In the genomic region with DNA sequence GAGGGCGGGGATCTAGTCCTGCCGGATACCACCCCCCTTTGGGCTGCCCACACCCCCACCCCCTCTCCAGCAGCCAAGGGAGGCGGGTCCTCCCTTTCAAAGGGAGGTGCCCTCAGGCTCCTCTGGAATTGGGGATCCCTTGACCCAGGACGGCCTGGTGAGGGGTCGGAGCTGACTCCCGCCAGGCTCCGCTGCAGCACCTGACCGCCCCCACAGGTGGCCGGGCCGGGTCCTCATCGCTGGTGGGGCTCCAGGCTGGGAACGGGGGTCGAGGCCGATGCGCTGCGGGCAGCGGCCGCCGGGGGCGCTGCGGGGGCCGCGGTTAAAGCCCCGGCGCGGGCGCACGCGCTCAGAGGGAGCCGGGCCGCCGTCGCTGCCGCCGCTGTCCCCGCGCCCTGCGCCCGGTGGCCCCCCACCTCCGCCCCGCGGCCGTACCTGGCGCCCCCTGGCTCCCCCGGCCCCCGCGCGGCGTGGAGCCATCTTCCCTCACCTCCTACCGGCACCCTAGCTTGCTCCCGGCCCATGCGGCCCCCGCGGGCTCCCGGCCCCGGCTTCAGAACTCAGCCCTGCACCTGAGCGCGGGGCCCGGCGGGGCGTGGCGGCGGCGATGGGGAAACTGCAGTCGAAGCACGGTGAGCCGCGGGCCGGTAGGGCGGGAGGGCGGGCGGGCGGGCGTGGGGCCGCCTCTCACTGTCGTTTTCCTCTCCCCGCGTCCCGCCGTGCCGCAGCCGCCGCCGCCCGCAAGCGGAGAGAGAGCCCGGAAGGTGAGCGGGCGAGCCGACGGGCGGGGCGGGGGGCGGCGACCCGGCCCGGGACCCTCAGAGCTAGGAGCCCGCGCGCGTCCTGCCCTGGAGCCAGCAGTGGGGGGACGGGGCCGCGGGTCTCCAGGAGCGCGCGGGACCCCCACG, we compare ENCODE assay signal across 8 cellular contexts. TPM values are rescaled to one million over a fixed set of nuclear protein-coding genes. Genes with fewer than 3 reads are reported as not detected.
A peak's percentile ranks its signal among the peaks of the same experiment; 100 is the strongest.
DNase-seq lines count a peak whose midpoint lies in the region; ATAC-seq and TF ChIP-seq lines count a peak whose summit lies in the region.

NKD2 (plus strand) TSS at position 352 of the 908 bp plus-strand sequence; CDS start at position 608, 256 bp downstream.

- H3K9me3 ChIP-seq in PC-3 (ENCODE audit: low read length), result no peaks in the 10 kb centered on the region

- H2AFZ ChIP-seq in PC-3 (ENCODE audit: low read length), result no peak within 1 kb of the TSS

- no peaks in the 10 kb centered on the region for H3K36me3 Mint-ChIP-seq in immature natural killer cell

- DNase-seq in CD1c-positive myeloid dendritic cell (ENCODE audit: extremely low spot score) (peak; percentile 18), PC-3 (peak; percentile 38), astrocyte of the hippocampus (ENCODE audit: low read depth, low spot score) (peak; percentile 71), immature natural killer cell (peak; percentile 36 to 38 (median 37))
- peak; percentile 30 to 32 for DNase-seq in stimulated activated CD8-positive, alpha-beta memory T cell treated with anti-CD3 and anti-CD28 coated beads, Interleukin-15, amount 100 ng/mL, for 48 hours (ENCODE audit: low read depth in 2 of 2)

- no peak within 1 kb of the TSS for H3K9ac ChIP-seq in PC-3 (ENCODE audit: low read length)

- H3F3A ChIP-seq in PC-3 (ENCODE audit: low read length, unreplicated experiment), result no peaks in the 10 kb centered on the region

- H3K4me3 Mint-ChIP-seq in immature natural killer cell, result peak within 1 kb of the TSS; percentile 65 to 78 (median 71)

- CTCF ChIA-PET in PC-3 (lab: Charles Lee), result no interaction called here

- peaks cover 8 to 29% (median 17%) of the 10 kb centered on the region in 3 donors for H3K27me3 Mint-ChIP-seq in immature natural killer cell (ENCODE audit: low read depth in 3 of 3)

- no peak within 1 kb of the TSS for H3K27ac ChIP-seq in PC-3 (ENCODE audit: low read length)

- ATAC-seq in GM21723 (IDR thresholded peaks at IDR 0.05; ENCODE audit: unreplicated experiment) (peak; percentile 52), PC-3 (0 out of 2 replicates have a peak, but pooled peaks have one; percentile 23), GM21381 (IDR thresholded peaks at IDR 0.05; ENCODE audit: unreplicated experiment) (no peak), GM18870 (IDR thresholded peaks at IDR 0.05; ENCODE audit: unreplicated experiment) (no peak)

- peaks cover 0 to 10% of the 10 kb centered on the region in 2 donors for H3K4me1 Mint-ChIP-seq in immature natural killer cell

- H3K27me3 ChIP-seq in PC-3 (ENCODE audit: low read length), result peaks cover 19% of the 10 kb centered on the region

- H3K4me3 ChIP-seq in PC-3 (ENCODE audit: low read length), result 0 out of 2 replicates have a peak within 1 kb of the TSS, but pooled peaks have one; percentile 2

- no peaks in the 10 kb centered on the region for H3K36me3 ChIP-seq in PC-3 (ENCODE audit: low read depth, low read length)

- peak within 1 kb of the TSS; percentile 46 for H3K4me2 ChIP-seq in PC-3 (ENCODE audit: low read length)

- H3K4me1 ChIP-seq in PC-3 (ENCODE audit: insufficient read depth, low read length), result peaks cover 9% of the 10 kb centered on the region

- no peaks in the 10 kb centered on the region for H3K79me2 ChIP-seq in PC-3 (ENCODE audit: low read length)

- 0 out of 2 replicates have a peak, but pooled peaks cover 5% of the 10 kb centered on the region for H4K20me1 ChIP-seq in PC-3 (ENCODE audit: low read length)

- POLR2A ChIA-PET in PC-3 (lab: Charles Lee; ENCODE audit: unreplicated experiment), result no interaction called here

- H3K9me2 ChIP-seq in PC-3 (replicated peaks; ENCODE audit: low read length), result no peaks in the 10 kb centered on the region

- intact Hi-C loops in PC-3 (cut with micrococcal nuclease), result loop anchor here (10.0 kb wide), 1 partner anchor 156 kb away; no protein-coding TSS in a partner anchor

- H3K27ac Mint-ChIP-seq in immature natural killer cell, result no peak within 1 kb of the TSS

- peaks cover 0 to 2% (median 0%) of the 10 kb centered on the region in 6 donors for H3K9me3 Mint-ChIP-seq in immature natural killer cell

- no TSS peak for BruUV-seq in PC-3 (replicated peaks; lab: Mats Ljungman, UMichigan)

- peak; percentile 60 for TF ChIP-seq CTCF in PC-3 (conservative IDR thresholded peaks at IDR 0.05; ENCODE audit: low read depth, low read length)

RNA-seq across cellular contexts. Expression of gene NKD2, which starts in this region (rescaled TPM):
- 1.6 and 6.7 TPM in 2 replicates for total RNA-seq in PC-3 (2014; rRNA removed)
- not detected for polyA plus RNA-seq in immature natural killer cell

Comparison
In these comparisons a context has a peak if more than half of its experiments do, and no peak if none do; other contexts are left out.
1. Peak in DNase-seq in immature natural killer cell; RNA of the gene not detected or under 1 TPM.
2. DNase-seq: peak in every context shown above with its lines; median percentile 71 in astrocyte of the hippocampus; 38 in PC-3; 37 in immature natural killer cell; 31 in stimulated activated CD8-positive, alpha-beta memory T cell treated with anti-CD3 and anti-CD28 coated beads, Interleukin-15, amount 100 ng/mL, for 48 hours; 18 in CD1c-positive myeloid dendritic cell.
3. ATAC-seq: peak in GM21723 (single experiment) and PC-3 (single experiment); none in GM21381 (single experiment) and GM18870 (single experiment).